Comparison of ENCODE assay signal across 19 cellular contexts in genomic region chr9:127945942-127946341, GRCh38. TPM values are rescaled to one million over a fixed set of nuclear protein-coding genes. Genes with fewer than 3 reads are reported as not detected.
DNase-seq lines count a peak whose midpoint lies in the region; ATAC-seq and TF ChIP-seq lines count a peak whose summit lies in the region.
"Had no signal": no experiment of that assay in that cellular context is flagged by ENCODE, and none has a peak within 500 bp of the region (broad histone marks: within the 10 kb centered on the region; RNA-seq: fewer than 3 reads in every experiment).

No MANE protein-coding gene starts in this region.

- peaks cover 13% of the 10 kb centered on the region for H3K36me3 ChIP-seq in cardiac muscle cell

- H3K4me1 ChIP-seq in cardiac muscle cell (ENCODE audit: low read depth) = no peaks in the 10 kb centered on the region

- POLR2A ChIA-PET in RWPE1 (lab: Yijun Ruan, JAX; ENCODE audit: low non-redundant PET) = interaction anchor here (0.6 kb wide), 2 partner anchors 94 to 99 kb away, joined by 3 to 5 read pairs; no protein-coding TSS in a partner anchor

- TF ChIP-seq POLR2A in erythroblast (IDR thresholded peaks at IDR 0.05; ENCODE audit: low read length) = no peak

- H3K4me1 Mint-ChIP-seq in effector memory CD8-positive, alpha-beta T cell (ENCODE audit: low read depth in 2 of 2) = peaks cover 15 to 26% of the 10 kb centered on the region in 2 donors
- peaks cover 13% of the 10 kb centered on the region for H3K4me1 Mint-ChIP-seq in CD14-positive monocyte

- no peak overlapping the region for H3K4me3 ChIP-seq in cardiac muscle cell
- H3K4me3 ChIP-seq: gastrocnemius medialis, GM12878 had no signal

- H3K4me3 Mint-ChIP-seq in effector memory CD8-positive, alpha-beta T cell = no peak overlapping the region
- no peak overlapping the region for H3K4me3 Mint-ChIP-seq in CD14-positive monocyte

- H3K27ac Mint-ChIP-seq in effector memory CD8-positive, alpha-beta T cell = peak overlapping the region; percentile 8 to 15
- H3K27ac Mint-ChIP-seq in CD14-positive monocyte = peak overlapping the region in 1 of 7 donors; percentile 42

- intact Hi-C loops in Right ventricle myocardium superior (cut with DNase I) = loop anchor here (2.0 kb wide), 1 partner anchor 89 kb away; no protein-coding TSS in a partner anchor
- intact Hi-C loops in CD14-positive monocyte (cut with micrococcal nuclease) = loop anchor here in 1 of 2 donors (10.0 kb wide), 1 partner anchor 139 kb away; no protein-coding TSS in a partner anchor

- CTCF ChIA-PET in RWPE1 (lab: Yijun Ruan, JAX) = interaction anchor here (4.2 kb wide), 1 partner anchor 8 kb away, joined by 31 read pairs; no protein-coding TSS in a partner anchor

- no peaks in the 10 kb centered on the region for H3K9me3 Mint-ChIP-seq in effector memory CD8-positive, alpha-beta T cell
- H3K9me3 Mint-ChIP-seq in CD14-positive monocyte = peaks cover 0 to 1% (median 0%) of the 10 kb centered on the region in 7 donors

- no peaks in the 10 kb centered on the region for H3K27me3 ChIP-seq in cardiac muscle cell
- H3K27me3 ChIP-seq: gastrocnemius medialis had no signal

- peak overlapping the region; percentile 39 for H3K27ac ChIP-seq in cardiac muscle cell
- H3K27ac ChIP-seq in RWPE1 = peak overlapping the region; percentile 50
- peak overlapping the region; percentile 80 for H3K27ac ChIP-seq in substantia nigra (ENCODE audit: low read depth, low read length, poor library complexity, severe bottlenecking)
- H3K27ac ChIP-seq: gastrocnemius medialis had no signal

- no peaks in the 10 kb centered on the region for H3K27me3 Mint-ChIP-seq in effector memory CD8-positive, alpha-beta T cell
- no peaks in the 10 kb centered on the region for H3K27me3 Mint-ChIP-seq in CD14-positive monocyte (ENCODE audit: low read depth in 3 of 3)

- peaks cover 80% of the 10 kb centered on the region for H3K36me3 Mint-ChIP-seq in effector memory CD8-positive, alpha-beta T cell (ENCODE audit: insufficient read depth)
- H3K36me3 Mint-ChIP-seq in CD14-positive monocyte = peaks cover 6 to 9% of the 10 kb centered on the region in 2 donors

- no peak for ATAC-seq in Right ventricle myocardium superior (ENCODE audit: poor library complexity)
- ATAC-seq in effector memory CD8-positive, alpha-beta T cell (replicated peaks) = no peak
- ATAC-seq: gastrocnemius medialis, GM12878 had no signal

- no peaks in the 10 kb centered on the region for H3K9me3 ChIP-seq in cardiac muscle cell (ENCODE audit: low read depth)
- H3K9me3 ChIP-seq: gastrocnemius medialis had no signal

- DNase-seq in cardiac muscle cell (ENCODE audit: low read depth in 1 of 2, low spot score in 1 of 2) (no peak), Right ventricle myocardium superior (no peak), RWPE1 (ENCODE audit: low spot score) (no peak), substantia nigra (lab: John Stamatoyannopoulos, UW) (peak in 2 of 49 donors; percentile 37 to 45), occipital lobe (lab: John Stamatoyannopoulos, UW) (no peak), CD14-positive monocyte (ENCODE audit: low spot score) (no peak), erythroblast (lab: John Stamatoyannopoulos, UW) (no peak)
- no peak for DNase-seq in effector memory CD8-positive, alpha-beta T cell
- DNase-seq: activated T-cell treated with anti-CD3 and anti-CD28 coated beads, Interleukin-2, amount 50 U/mL, for 48 hours; DMS79; gastrocnemius medialis; GOT3; mammary epithelial cell; NCI-H146; NCI-H2171; NCI-H526 treated with DMSO at 0.1 percent for 48 hours; T-helper 1 cell; trophoblast cell had no signal

- TF ChIP-seq CTCF in cardiac muscle cell (IDR thresholded peaks at IDR 0.05; ENCODE audit: low read depth, low read length) = no peak
- no peak for TF ChIP-seq CTCF in RWPE1 (conservative IDR thresholded peaks at IDR 0.05; ENCODE audit: low read depth)
- TF ChIP-seq CTCF in CD14-positive monocyte (IDR thresholded peaks at IDR 0.05) = no peak

RNA-seq across cellular contexts. Expression of gene DPM2, which starts 8.3 kb away (rescaled TPM):
- total RNA-seq in cardiac muscle cell (26.1 and 35.6 TPM in 2 replicates), Right ventricle myocardium superior (9.9 TPM), occipital lobe (11.4 TPM)
- polyA plus RNA-seq in cardiac muscle cell (54.2 and 70.7 TPM in 2 replicates), CD14-positive monocyte (10 to 100 TPM; 25.4 to 28.7 TPM)

RNA-seq across cellular contexts. Expression of gene PIP5KL1, which starts 15.4 kb away (rescaled TPM):
- 0.89 and 1.7 TPM in 2 replicates for total RNA-seq in cardiac muscle cell
- 3.4 and 3.5 TPM in 2 replicates for polyA plus RNA-seq in cardiac muscle cell
- total RNA-seq in Right ventricle myocardium superior = 0.48 TPM
- 1.4 TPM for total RNA-seq in occipital lobe
- under 1 TPM; 0.31 to 0.57 TPM for polyA plus RNA-seq in CD14-positive monocyte

RNA-seq across cellular contexts. Expression of gene ST6GALNAC4, which starts 29.1 kb away (rescaled TPM):
- total RNA-seq in cardiac muscle cell (66.2 and 119 TPM in 2 replicates), Right ventricle myocardium superior (18.1 TPM), occipital lobe (10.5 TPM)
- polyA plus RNA-seq in cardiac muscle cell (48.8 and 71.4 TPM in 2 replicates), CD14-positive monocyte (10 to 100 TPM in 1 of 2 donors, 1 to 10 TPM in 1; 8.9 to 10.3 TPM)

RNA-seq across cellular contexts. Expression of gene EEIG1, which starts 34.8 kb away (rescaled TPM):
- total RNA-seq in cardiac muscle cell = 20.9 and 25.6 TPM in 2 replicates
- 26.6 and 32.5 TPM in 2 replicates for polyA plus RNA-seq in cardiac muscle cell
- total RNA-seq in Right ventricle myocardium superior = 21.8 TPM
- 2.7 TPM for total RNA-seq in occipital lobe
- polyA plus RNA-seq in CD14-positive monocyte = 1 to 10 TPM in 1 of 2 donors, under 1 TPM in 1; 0.86 to 2.3 TPM

RNA-seq across cellular contexts. Expression of gene ST6GALNAC6, which starts 46.5 kb away (rescaled TPM):
- total RNA-seq in cardiac muscle cell (49.4 and 73.4 TPM in 2 replicates), Right ventricle myocardium superior (38.2 TPM), occipital lobe (31.8 TPM)
- polyA plus RNA-seq in cardiac muscle cell (53.0 and 85.2 TPM in 2 replicates), CD14-positive monocyte (10 to 100 TPM in 1 of 2 donors, 1 to 10 TPM in 1; 8.2 to 12.0 TPM)
